Comparison of ENCODE assay signal across 1 cellular context in genomic region chr6:17714879-17715860, GRCh38.
TF ChIP-seq lines count a peak whose summit lies in the region.

No MANE protein-coding gene starts in this region.

TF ChIP-seq in K562, 482 proteins besides CTCF, POLR2A, EP300 and RAD21 (continued from another document and continues in another):
- peak; percentile 99 for TF ChIP-seq ATF3 (IDR thresholded peaks at IDR 0.05)
- peak; percentile 87 for TF ChIP-seq ATF3 (CRISPR knock-in tag; conservative IDR thresholded peaks at IDR 0.05)
- no peak; the same call in 1 of the 2 replicates for TF ChIP-seq NBN (IDR thresholded peaks at IDR 0.05; ENCODE audit: low read depth)
- TF ChIP-seq RHOXF2B (CRISPR knock-in tag; conservative IDR thresholded peaks at IDR 0.05) = peak; percentile 62; the same call in 1 of the 2 replicates
- TF ChIP-seq NFRKB (IDR thresholded peaks at IDR 0.05; ENCODE audit: low read depth) = peak; percentile 93
- TF ChIP-seq SMARCA4 (IDR thresholded peaks at IDR 0.05) = peak; percentile 98
- peak; percentile 30 for TF ChIP-seq TBP (optimal IDR thresholded peaks at IDR 0.05; ENCODE audit: low read depth, low read length)
- no peak for TF ChIP-seq SIN3B (IDR thresholded peaks at IDR 0.05; ENCODE audit: low read depth)
- TF ChIP-seq SNRNP70 (optimal IDR thresholded peaks at IDR 0.05; ENCODE audit: low read depth, low read length) = no peak
- no peak for TF ChIP-seq ZC3H8 (IDR thresholded peaks at IDR 0.05)
- peak; percentile 93 for TF ChIP-seq HMBOX1 (IDR thresholded peaks at IDR 0.05)
- TF ChIP-seq COPS2 (conservative IDR thresholded peaks at IDR 0.05) = no peak
- peak; percentile 72 for TF ChIP-seq SPI1 (IDR thresholded peaks at IDR 0.05; ENCODE audit: borderline replicate concordance, low read depth, low read length)
- TF ChIP-seq, protein P1, sequence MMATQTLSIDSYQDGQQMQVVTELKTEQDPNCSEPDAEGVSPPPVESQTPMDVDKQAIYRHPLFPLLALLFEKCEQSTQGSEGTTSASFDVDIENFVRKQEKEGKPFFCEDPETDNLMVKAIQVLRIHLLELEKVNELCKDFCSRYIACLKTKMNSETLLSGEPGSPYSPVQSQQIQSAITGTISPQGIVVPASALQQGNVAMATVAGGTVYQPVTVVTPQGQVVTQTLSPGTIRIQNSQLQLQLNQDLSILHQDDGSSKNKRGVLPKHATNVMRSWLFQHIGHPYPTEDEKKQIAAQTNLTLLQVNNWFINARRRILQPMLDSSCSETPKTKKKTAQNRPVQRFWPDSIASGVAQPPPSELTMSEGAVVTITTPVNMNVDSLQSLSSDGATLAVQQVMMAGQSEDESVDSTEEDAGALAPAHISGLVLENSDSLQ (IDR thresholded peaks at IDR 0.05) = no peak
- no peak for TF ChIP-seq POLR2AphosphoS5 (IDR thresholded peaks at IDR 0.05; ENCODE audit: control insufficient read depth, insufficient read depth, low read depth, low read length)
- peak; percentile 85 for TF ChIP-seq CTBP1 (IDR thresholded peaks at IDR 0.05; ENCODE audit: borderline replicate concordance)
- TF ChIP-seq ZNF830 (CRISPR knock-in tag; IDR thresholded peaks at IDR 0.05) = 0 out of 2 replicates have a peak, but pooled peaks have one; percentile 20
- TF ChIP-seq MED1 (CRISPR knock-in tag; IDR thresholded peaks at IDR 0.05; ENCODE audit: borderline replicate concordance) = no peak
- TF ChIP-seq CBX2 (IDR thresholded peaks at IDR 0.05; ENCODE audit: insufficient read depth, low read length, poor library complexity, severe bottlenecking) = no peak
- no peak for TF ChIP-seq NR2F6 (CRISPR knock-in tag; IDR thresholded peaks at IDR 0.05)
- 0 out of 2 replicates have a peak, but pooled peaks have one; percentile 19 for TF ChIP-seq MIER1 (IDR thresholded peaks at IDR 0.05; ENCODE audit: low read depth)
- no peak for TF ChIP-seq TCF7L2 (IDR thresholded peaks at IDR 0.05; ENCODE audit: low read depth, low read length)
- TF ChIP-seq ZBTB12 (CRISPR knock-in tag; IDR thresholded peaks at IDR 0.05) = 0 out of 2 replicates have a peak, but pooled peaks have one; percentile 7
- TF ChIP-seq SP1 (CRISPR knock-in tag; IDR thresholded peaks at IDR 0.05) = no peak
- TF ChIP-seq NR4A1 (CRISPR knock-in tag; IDR thresholded peaks at IDR 0.05) = no peak
- no peak; the same call in 1 of the 2 replicates for TF ChIP-seq NR4A1 (tag; IDR thresholded peaks at IDR 0.05)
- TF ChIP-seq, protein P2, sequence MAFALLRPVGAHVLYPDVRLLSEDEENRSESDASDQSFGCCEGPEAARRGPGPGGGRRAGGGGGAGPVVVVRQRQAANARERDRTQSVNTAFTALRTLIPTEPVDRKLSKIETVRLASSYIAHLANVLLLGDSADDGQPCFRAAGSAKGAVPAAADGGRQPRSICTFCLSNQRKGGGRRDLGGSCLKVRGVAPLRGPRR (CRISPR knock-in tag; IDR thresholded peaks at IDR 0.05) = no peak
- TF ChIP-seq, protein P3, sequence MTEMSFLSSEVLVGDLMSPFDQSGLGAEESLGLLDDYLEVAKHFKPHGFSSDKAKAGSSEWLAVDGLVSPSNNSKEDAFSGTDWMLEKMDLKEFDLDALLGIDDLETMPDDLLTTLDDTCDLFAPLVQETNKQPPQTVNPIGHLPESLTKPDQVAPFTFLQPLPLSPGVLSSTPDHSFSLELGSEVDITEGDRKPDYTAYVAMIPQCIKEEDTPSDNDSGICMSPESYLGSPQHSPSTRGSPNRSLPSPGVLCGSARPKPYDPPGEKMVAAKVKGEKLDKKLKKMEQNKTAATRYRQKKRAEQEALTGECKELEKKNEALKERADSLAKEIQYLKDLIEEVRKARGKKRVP (CRISPR knock-in tag; IDR thresholded peaks at IDR 0.05) = no peak
- TF ChIP-seq, protein P4, sequence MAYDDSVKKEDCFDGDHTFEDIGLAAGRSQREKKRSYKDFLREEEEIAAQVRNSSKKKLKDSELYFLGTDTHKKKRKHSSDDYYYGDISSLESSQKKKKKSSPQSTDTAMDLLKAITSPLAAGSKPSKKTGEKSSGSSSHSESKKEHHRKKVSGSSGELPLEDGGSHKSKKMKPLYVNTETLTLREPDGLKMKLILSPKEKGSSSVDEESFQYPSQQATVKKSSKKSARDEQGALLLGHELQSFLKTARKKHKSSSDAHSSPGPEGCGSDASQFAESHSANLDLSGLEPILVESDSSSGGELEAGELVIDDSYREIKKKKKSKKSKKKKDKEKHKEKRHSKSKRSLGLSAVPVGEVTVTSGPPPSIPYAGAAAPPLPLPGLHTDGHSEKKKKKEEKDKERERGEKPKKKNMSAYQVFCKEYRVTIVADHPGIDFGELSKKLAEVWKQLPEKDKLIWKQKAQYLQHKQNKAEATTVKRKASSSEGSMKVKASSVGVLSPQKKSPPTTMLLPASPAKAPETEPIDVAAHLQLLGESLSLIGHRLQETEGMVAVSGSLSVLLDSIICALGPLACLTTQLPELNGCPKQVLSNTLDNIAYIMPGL (CRISPR knock-in tag; IDR thresholded peaks at IDR 0.05) = no peak
- TF ChIP-seq, protein P5, sequence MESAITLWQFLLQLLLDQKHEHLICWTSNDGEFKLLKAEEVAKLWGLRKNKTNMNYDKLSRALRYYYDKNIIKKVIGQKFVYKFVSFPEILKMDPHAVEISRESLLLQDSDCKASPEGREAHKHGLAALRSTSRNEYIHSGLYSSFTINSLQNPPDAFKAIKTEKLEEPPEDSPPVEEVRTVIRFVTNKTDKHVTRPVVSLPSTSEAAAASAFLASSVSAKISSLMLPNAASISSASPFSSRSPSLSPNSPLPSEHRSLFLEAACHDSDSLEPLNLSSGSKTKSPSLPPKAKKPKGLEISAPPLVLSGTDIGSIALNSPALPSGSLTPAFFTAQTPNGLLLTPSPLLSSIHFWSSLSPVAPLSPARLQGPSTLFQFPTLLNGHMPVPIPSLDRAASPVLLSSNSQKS (CRISPR knock-in tag; IDR thresholded peaks at IDR 0.05) = no peak
- TF ChIP-seq, protein P6, sequence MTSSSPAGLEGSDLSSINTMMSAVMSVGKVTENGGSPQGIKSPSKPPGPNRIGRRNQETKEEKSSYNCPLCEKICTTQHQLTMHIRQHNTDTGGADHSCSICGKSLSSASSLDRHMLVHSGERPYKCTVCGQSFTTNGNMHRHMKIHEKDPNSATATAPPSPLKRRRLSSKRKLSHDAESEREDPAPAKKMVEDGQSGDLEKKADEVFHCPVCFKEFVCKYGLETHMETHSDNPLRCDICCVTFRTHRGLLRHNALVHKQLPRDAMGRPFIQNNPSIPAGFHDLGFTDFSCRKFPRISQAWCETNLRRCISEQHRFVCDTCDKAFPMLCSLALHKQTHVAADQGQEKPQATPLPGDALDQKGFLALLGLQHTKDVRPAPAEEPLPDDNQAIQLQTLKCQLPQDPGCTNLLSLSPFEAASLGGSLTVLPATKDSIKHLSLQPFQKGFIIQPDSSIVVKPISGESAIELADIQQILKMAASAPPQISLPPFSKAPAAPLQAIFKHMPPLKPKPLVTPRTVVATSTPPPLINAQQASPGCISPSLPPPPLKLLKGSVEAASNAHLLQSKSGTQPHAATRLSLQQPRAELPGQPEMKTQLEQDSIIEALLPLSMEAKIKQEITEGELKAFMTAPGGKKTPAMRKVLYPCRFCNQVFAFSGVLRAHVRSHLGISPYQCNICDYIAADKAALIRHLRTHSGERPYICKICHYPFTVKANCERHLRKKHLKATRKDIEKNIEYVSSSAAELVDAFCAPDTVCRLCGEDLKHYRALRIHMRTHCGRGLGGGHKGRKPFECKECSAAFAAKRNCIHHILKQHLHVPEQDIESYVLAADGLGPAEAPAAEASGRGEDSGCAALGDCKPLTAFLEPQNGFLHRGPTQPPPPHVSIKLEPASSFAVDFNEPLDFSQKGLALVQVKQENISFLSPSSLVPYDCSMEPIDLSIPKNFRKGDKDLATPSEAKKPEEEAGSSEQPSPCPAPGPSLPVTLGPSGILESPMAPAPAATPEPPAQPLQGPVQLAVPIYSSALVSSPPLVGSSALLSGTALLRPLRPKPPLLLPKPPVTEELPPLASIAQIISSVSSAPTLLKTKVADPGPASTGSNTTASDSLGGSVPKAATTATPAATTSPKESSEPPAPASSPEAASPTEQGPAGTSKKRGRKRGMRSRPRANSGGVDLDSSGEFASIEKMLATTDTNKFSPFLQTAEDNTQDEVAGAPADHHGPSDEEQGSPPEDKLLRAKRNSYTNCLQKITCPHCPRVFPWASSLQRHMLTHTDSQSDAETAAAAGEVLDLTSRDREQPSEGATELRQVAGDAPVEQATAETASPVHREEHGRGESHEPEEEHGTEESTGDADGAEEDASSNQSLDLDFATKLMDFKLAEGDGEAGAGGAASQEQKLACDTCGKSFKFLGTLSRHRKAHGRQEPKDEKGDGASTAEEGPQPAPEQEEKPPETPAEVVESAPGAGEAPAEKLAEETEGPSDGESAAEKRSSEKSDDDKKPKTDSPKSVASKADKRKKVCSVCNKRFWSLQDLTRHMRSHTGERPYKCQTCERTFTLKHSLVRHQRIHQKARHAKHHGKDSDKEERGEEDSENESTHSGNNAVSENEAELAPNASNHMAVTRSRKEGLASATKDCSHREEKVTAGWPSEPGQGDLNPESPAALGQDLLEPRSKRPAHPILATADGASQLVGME (CRISPR knock-in tag; IDR thresholded peaks at IDR 0.05) = no peak
- no peak for TF ChIP-seq KDM5B (IDR thresholded peaks at IDR 0.05; ENCODE audit: insufficient replicate concordance, low read depth, low read length)
- TF ChIP-seq HNRNPH1 (optimal IDR thresholded peaks at IDR 0.05; ENCODE audit: low read depth, low read length) = no peak
- TF ChIP-seq, protein P7, sequence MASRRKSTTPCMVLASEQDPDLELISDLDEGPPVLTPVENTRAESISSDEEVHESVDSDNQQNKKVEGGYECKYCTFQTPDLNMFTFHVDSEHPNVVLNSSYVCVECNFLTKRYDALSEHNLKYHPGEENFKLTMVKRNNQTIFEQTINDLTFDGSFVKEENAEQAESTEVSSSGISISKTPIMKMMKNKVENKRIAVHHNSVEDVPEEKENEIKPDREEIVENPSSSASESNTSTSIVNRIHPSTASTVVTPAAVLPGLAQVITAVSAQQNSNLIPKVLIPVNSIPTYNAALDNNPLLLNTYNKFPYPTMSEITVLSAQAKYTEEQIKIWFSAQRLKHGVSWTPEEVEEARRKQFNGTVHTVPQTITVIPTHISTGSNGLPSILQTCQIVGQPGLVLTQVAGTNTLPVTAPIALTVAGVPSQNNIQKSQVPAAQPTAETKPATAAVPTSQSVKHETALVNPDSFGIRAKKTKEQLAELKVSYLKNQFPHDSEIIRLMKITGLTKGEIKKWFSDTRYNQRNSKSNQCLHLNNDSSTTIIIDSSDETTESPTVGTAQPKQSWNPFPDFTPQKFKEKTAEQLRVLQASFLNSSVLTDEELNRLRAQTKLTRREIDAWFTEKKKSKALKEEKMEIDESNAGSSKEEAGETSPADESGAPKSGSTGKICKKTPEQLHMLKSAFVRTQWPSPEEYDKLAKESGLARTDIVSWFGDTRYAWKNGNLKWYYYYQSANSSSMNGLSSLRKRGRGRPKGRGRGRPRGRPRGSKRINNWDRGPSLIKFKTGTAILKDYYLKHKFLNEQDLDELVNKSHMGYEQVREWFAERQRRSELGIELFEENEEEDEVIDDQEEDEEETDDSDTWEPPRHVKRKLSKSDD (conservative IDR thresholded peaks at IDR 0.05; ENCODE audit: low read length) = no peak
- no peak for TF ChIP-seq ERF (CRISPR knock-in tag; IDR thresholded peaks at IDR 0.05)
- TF ChIP-seq ZNF77 (CRISPR knock-in tag; IDR thresholded peaks at IDR 0.05) = no peak
- TF ChIP-seq CEBPG (CRISPR knock-in tag; IDR thresholded peaks at IDR 0.05) = no peak
- no peak for TF ChIP-seq CEBPG (tag; conservative IDR thresholded peaks at IDR 0.05 in 1 of 2, IDR thresholded peaks at IDR 0.05 in 1 of 2)
- TF ChIP-seq BACH1 (tag; IDR thresholded peaks at IDR 0.05) = peak; percentile 88
- no peak for TF ChIP-seq BHLHE40 (IDR thresholded peaks at IDR 0.05; ENCODE audit: low read length)
- TF ChIP-seq, protein P8, sequence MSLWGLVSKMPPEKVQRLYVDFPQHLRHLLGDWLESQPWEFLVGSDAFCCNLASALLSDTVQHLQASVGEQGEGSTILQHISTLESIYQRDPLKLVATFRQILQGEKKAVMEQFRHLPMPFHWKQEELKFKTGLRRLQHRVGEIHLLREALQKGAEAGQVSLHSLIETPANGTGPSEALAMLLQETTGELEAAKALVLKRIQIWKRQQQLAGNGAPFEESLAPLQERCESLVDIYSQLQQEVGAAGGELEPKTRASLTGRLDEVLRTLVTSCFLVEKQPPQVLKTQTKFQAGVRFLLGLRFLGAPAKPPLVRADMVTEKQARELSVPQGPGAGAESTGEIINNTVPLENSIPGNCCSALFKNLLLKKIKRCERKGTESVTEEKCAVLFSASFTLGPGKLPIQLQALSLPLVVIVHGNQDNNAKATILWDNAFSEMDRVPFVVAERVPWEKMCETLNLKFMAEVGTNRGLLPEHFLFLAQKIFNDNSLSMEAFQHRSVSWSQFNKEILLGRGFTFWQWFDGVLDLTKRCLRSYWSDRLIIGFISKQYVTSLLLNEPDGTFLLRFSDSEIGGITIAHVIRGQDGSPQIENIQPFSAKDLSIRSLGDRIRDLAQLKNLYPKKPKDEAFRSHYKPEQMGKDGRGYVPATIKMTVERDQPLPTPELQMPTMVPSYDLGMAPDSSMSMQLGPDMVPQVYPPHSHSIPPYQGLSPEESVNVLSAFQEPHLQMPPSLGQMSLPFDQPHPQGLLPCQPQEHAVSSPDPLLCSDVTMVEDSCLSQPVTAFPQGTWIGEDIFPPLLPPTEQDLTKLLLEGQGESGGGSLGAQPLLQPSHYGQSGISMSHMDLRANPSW (CRISPR knock-in tag; IDR thresholded peaks at IDR 0.05) = no peak
- no peak for TF ChIP-seq CAMTA2 (CRISPR knock-in tag; conservative IDR thresholded peaks at IDR 0.05)
- no peak for TF ChIP-seq ETV6 (IDR thresholded peaks at IDR 0.05; ENCODE audit: borderline replicate concordance in 1 of 2, low read depth in 2 of 2, low read length in 1 of 2)
- no peak for TF ChIP-seq ETV6 (CRISPR knock-in tag; IDR thresholded peaks at IDR 0.05; ENCODE audit: borderline replicate concordance)
- no peak for TF ChIP-seq BRCA1 (IDR thresholded peaks at IDR 0.05)
- no peak for TF ChIP-seq BRCA1 (CRISPR knock-in tag; IDR thresholded peaks at IDR 0.05)
- no peak for TF ChIP-seq ZNF143 (CRISPR knock-in tag; IDR thresholded peaks at IDR 0.05)
